Comparison of ENCODE assay signal across 8 cellular contexts in the genomic region with DNA sequence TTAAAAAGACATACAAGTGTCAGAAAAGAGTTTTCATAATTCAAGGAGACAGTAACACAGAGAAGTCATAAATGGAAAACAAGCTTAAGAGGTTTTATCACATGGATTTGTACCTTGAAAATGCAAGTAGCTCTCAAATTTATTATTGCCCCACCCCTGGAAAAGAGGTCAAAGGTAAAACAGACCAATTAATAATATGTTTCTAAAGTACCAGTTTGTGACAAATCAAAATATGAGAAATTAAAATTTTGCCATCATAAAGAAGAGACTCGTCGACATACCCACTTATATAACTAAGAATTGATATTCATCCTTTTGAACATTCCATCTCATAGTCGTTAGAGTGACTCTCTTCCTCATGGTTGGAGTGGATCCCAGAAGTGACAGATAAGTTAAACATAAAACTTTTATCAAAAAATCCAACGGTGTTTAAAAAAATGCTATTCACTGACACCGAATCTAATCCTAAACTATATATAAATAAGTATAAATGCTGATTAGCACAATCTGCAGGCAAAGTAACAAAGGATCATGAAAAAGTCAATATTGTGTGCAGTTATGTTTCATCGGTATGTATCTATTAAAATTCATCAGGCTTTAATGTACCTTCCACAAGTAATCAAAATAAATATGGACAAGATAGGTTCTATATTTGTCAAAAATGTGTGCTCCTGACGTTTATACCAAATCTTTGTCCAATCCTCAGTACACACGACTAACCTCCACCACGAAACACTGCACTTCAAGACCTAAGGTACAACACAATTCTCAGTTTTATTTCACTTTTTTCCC. TPM values are rescaled to one million over a fixed set of nuclear protein-coding genes. Genes with fewer than 3 reads are reported as not detected.
DNase-seq lines count a peak whose midpoint lies in the region; ATAC-seq, FAIRE-seq and TF ChIP-seq lines count a peak whose summit lies in the region.

No MANE protein-coding gene starts in this region.

- POLR2A ChIA-PET in CD4-positive, alpha-beta T cell (lab: Charles Lee) = no interaction called here
- POLR2A ChIA-PET in OCI-LY7 (lab: Charles Lee) (no interaction called here), endothelial cell of umbilical vein (lab: Charles Lee) (interaction anchor here (0.6 kb wide), 1 partner anchor 36 kb away, joined by 4 read pairs; no protein-coding TSS in a partner anchor)

- no peak for ATAC-seq in CD4-positive, alpha-beta T cell (ENCODE audit: poor library complexity)
- ATAC-seq in GM19035 (IDR thresholded peaks at IDR 0.05; ENCODE audit: unreplicated experiment) (no peak), GM19023 (IDR thresholded peaks at IDR 0.05; ENCODE audit: unreplicated experiment) (no peak)

- H3K9me3 Mint-ChIP-seq in CD4-positive, alpha-beta T cell = no peaks in the 10 kb centered on the region

- H2AFZ ChIP-seq in OCI-LY7 (ENCODE audit: low read length) (no peak overlapping the region), endothelial cell of umbilical vein (ENCODE audit: low read depth, low read length) (no peak overlapping the region), neuron (ENCODE audit: low read depth, low read length) (no peak overlapping the region)

- no peak overlapping the region for H3K27ac ChIP-seq in CD4-positive, alpha-beta T cell (ENCODE audit: low read depth, low read length)
- no peak overlapping the region for H3K27ac ChIP-seq in OCI-LY7 (ENCODE audit: low read depth, low read length, poor library complexity, severe bottlenecking)
- H3K27ac ChIP-seq in endothelial cell of umbilical vein (ENCODE audit: insufficient read depth, low read depth, low read length) = peak overlapping the region; percentile 92

- peaks cover 67% of the 10 kb centered on the region for H3K79me2 ChIP-seq in OCI-LY7 (ENCODE audit: insufficient read depth, low read depth, low read length)
- peaks cover 71% of the 10 kb centered on the region for H3K79me2 ChIP-seq in endothelial cell of umbilical vein (ENCODE audit: control insufficient read depth, insufficient read depth, low read length)

- no peak for TF ChIP-seq CTCF in CD4-positive, alpha-beta T cell (IDR thresholded peaks at IDR 0.05)
- TF ChIP-seq CTCF in OCI-LY7 (conservative IDR thresholded peaks at IDR 0.05; ENCODE audit: low read length) = no peak
- TF ChIP-seq CTCF in endothelial cell of umbilical vein (IDR thresholded peaks at IDR 0.05; ENCODE audit: extremely low read depth in 1 of 2, insufficient read depth in 1 of 2, low read depth in 1 of 2, low read length in 2 of 2) = no peak

- BruUV-seq in OCI-LY7 (replicated peaks; lab: Mats Ljungman, UMichigan) (TSS peak; percentile 45), endothelial cell of umbilical vein (replicated peaks; lab: Mats Ljungman, UMichigan) (no TSS peak)

- dilution Hi-C loops in endothelial cell of umbilical vein (cut with MboI; ENCODE audit: extremely low pct_ligation_motif_present, low sequenced_read_pairs) = no loop called here

- no peak for TF ChIP-seq POLR2A in endothelial cell of umbilical vein (IDR thresholded peaks at IDR 0.05; ENCODE audit: low read depth, low read length)

- no peak overlapping the region for H3K27ac Mint-ChIP-seq in CD4-positive, alpha-beta T cell

- H3K4me3 ChIP-seq in OCI-LY7 (ENCODE audit: low read depth, low read length, poor library complexity, severe bottlenecking) (peak overlapping the region; percentile 90), endothelial cell of umbilical vein (replicated peaks in 1 of 3; ENCODE audit: insufficient read depth in 1 of 3, low read depth in 1 of 3, low read length in 3 of 3) (peak overlapping the region; percentile 57 to 91 (median 76)), neuron (ENCODE audit: low read length) (peak overlapping the region; percentile 81)

- H4K20me1 ChIP-seq in OCI-LY7 (ENCODE audit: insufficient read depth, low read length) (peaks cover 38% of the 10 kb centered on the region), endothelial cell of umbilical vein (replicated peaks; ENCODE audit: control insufficient read depth, extremely low read depth, insufficient read depth, low read length) (peaks cover 5% of the 10 kb centered on the region)

- H3K9ac ChIP-seq in endothelial cell of umbilical vein (replicated peaks; ENCODE audit: extremely low read depth, insufficient read depth, low read length) = peak overlapping the region; percentile 93

- H3K9me1 ChIP-seq in endothelial cell of umbilical vein (replicated peaks; ENCODE audit: control insufficient read depth, extremely low read depth, insufficient read depth, low read length) = no peaks in the 10 kb centered on the region

- no peaks in the 10 kb centered on the region for H3K9me2 ChIP-seq in OCI-LY7 (ENCODE audit: insufficient read depth, low read length)

- H3K4me1 Mint-ChIP-seq in CD4-positive, alpha-beta T cell (ENCODE audit: low read depth) = peaks cover 34% of the 10 kb centered on the region

- intact Hi-C loops in CD4-positive, alpha-beta T cell (cut with DNase I, micrococcal nuclease) = loop anchor here in 1 of 2 experiments (5.0 kb wide), 1 partner anchor 128 kb away; a partner anchor contains a TSS
- intact Hi-C loops in OCI-LY7 (cut with micrococcal nuclease; ENCODE audit: unreplicated experiment) = no loop called here
- intact Hi-C loops in endothelial cell of umbilical vein (cut with micrococcal nuclease) = no loop called here

- peak overlapping the region; percentile 47 for H3K4me3 Mint-ChIP-seq in CD4-positive, alpha-beta T cell

- H3K4me2 ChIP-seq in OCI-LY7 (ENCODE audit: low read length) (peak overlapping the region; percentile 79), endothelial cell of umbilical vein (ENCODE audit: insufficient read depth, low read length) (peak overlapping the region; percentile 99)

- H3K9me3 ChIP-seq in CD4-positive, alpha-beta T cell (ENCODE audit: control insufficient read depth, low read length) = no peaks in the 10 kb centered on the region
- no peaks in the 10 kb centered on the region for H3K9me3 ChIP-seq in OCI-LY7 (ENCODE audit: low read length)
- H3K9me3 ChIP-seq in endothelial cell of umbilical vein (replicated peaks; ENCODE audit: control insufficient read depth, insufficient read depth, low read length) = no peaks in the 10 kb centered on the region
- H3K9me3 ChIP-seq in neuron (ENCODE audit: low read length) = no peaks in the 10 kb centered on the region

- no peaks in the 10 kb centered on the region for H3K27me3 ChIP-seq in CD4-positive, alpha-beta T cell (ENCODE audit: control insufficient read depth, insufficient read depth, low read length)
- H3K27me3 ChIP-seq in endothelial cell of umbilical vein (ENCODE audit: control insufficient read depth in 2 of 2, insufficient read depth in 2 of 2, low read length in 2 of 2) = no peaks in the 10 kb centered on the region
- no peaks in the 10 kb centered on the region for H3K27me3 ChIP-seq in neuron (ENCODE audit: insufficient read depth, low read length)

- DNase-seq in CD4-positive, alpha-beta T cell = no peak
- DNase-seq in OCI-LY7 (ENCODE audit: low spot score) (no peak), endothelial cell of umbilical vein (ENCODE audit: low read depth, low spot score) (peak; percentile 32), NCI-H774 (lab: John Stamatoyannopoulos, UW) (no peak), HK-2 (ENCODE audit: unreplicated experiment) (no peak)

- CTCF ChIA-PET in CD4-positive, alpha-beta T cell (lab: Charles Lee) = no interaction called here
- CTCF ChIA-PET in OCI-LY7 (lab: Charles Lee; ENCODE audit: unreplicated experiment) = no interaction called here
- CTCF ChIA-PET in endothelial cell of umbilical vein (lab: Charles Lee) = interaction anchor here (0.7 kb wide), 1 partner anchor 37 kb away, joined by 4 read pairs; no protein-coding TSS in a partner anchor

- H3K4me1 ChIP-seq in OCI-LY7 (ENCODE audit: insufficient read depth, low read length, poor library complexity, severe bottlenecking) (peaks cover 50% of the 10 kb centered on the region), endothelial cell of umbilical vein (ENCODE audit: control insufficient read depth, extremely low read depth, insufficient read depth, low read length) (peaks cover 37% of the 10 kb centered on the region), neuron (ENCODE audit: insufficient read depth, low read length) (peaks cover 15% of the 10 kb centered on the region)

- FAIRE-seq in endothelial cell of umbilical vein (lab: Jason Lieb, UNC) = peak; percentile 26

- H3K27me3 Mint-ChIP-seq in CD4-positive, alpha-beta T cell = no peaks in the 10 kb centered on the region

- peaks cover 14% of the 10 kb centered on the region; the same call in 1 of the 2 replicates for H3K36me3 ChIP-seq in OCI-LY7 (ENCODE audit: insufficient read depth, low read length)
- no peaks in the 10 kb centered on the region for H3K36me3 ChIP-seq in endothelial cell of umbilical vein (ENCODE audit: control insufficient read depth in 2 of 2, extremely low read depth in 1 of 2, insufficient read depth in 2 of 2, low read length in 2 of 2)
- H3K36me3 ChIP-seq in neuron (ENCODE audit: insufficient read depth, low read length) = no peaks in the 10 kb centered on the region

- no peaks in the 10 kb centered on the region for H3K36me3 Mint-ChIP-seq in CD4-positive, alpha-beta T cell (ENCODE audit: low read depth)

TF ChIP-seq in endothelial cell of umbilical vein, 7 proteins besides CTCF, POLR2A, EP300 and RAD21 (continues in another document):
- TF ChIP-seq POLR2AphosphoS5 (IDR thresholded peaks at IDR 0.05; ENCODE audit: insufficient read depth, low read depth, low read length) = no peak
- TF ChIP-seq, protein P1, sequence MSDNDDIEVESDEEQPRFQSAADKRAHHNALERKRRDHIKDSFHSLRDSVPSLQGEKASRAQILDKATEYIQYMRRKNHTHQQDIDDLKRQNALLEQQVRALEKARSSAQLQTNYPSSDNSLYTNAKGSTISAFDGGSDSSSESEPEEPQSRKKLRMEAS (IDR thresholded peaks at IDR 0.05; ENCODE audit: insufficient read depth, insufficient read length) = no peak
- TF ChIP-seq GATA2 (IDR thresholded peaks at IDR 0.05; ENCODE audit: insufficient read depth, insufficient read length, low read depth, low read length) = no peak
- TF ChIP-seq MYC (IDR thresholded peaks at IDR 0.05; ENCODE audit: low read depth, low read length) = no peak
- TF ChIP-seq EZH2 (IDR thresholded peaks at IDR 0.05; ENCODE audit: borderline replicate concordance, low read depth, low read length, severe bottlenecking) = no peak
- no peak for TF ChIP-seq JUN (IDR thresholded peaks at IDR 0.05; ENCODE audit: borderline replicate concordance, insufficient read depth, insufficient read length, low read depth)

RNA-seq across cellular contexts. Expression of a gene that starts 2.3 kb away (rescaled TPM):
- total RNA-seq in CD4-positive, alpha-beta T cell = 1 to 10 TPM; 6.7 to 7.4 TPM
- total RNA-seq in OCI-LY7 (2014; rRNA removed; shearing (Covaris generic)) = 74.7 and 76.3 TPM in 2 replicates
- 127 and 148 TPM in 2 replicates for total RNA-seq in OCI-LY7 (2022)
- 212 and 240 TPM in 2 replicates for total RNA-seq in endothelial cell of umbilical vein
- 143 and 150 TPM in 2 replicates for polyA plus RNA-seq in endothelial cell of umbilical vein
- polyA plus RNA-seq in endothelial cell of umbilical vein (2011; cell fraction: cytosol; rRNA removed) = 131 and 149 TPM in 2 replicates
- polyA plus RNA-seq in endothelial cell of umbilical vein (2011; cell fraction: nucleus; rRNA removed) = 163 and 178 TPM in 2 replicates
- 145 and 176 TPM in 2 replicates for polyA plus RNA-seq in endothelial cell of umbilical vein (2012)
- 782 and 791 TPM in 2 replicates for polyA minus RNA-seq in endothelial cell of umbilical vein
- polyA minus RNA-seq in endothelial cell of umbilical vein (2011; cell fraction: cytosol; rRNA and poly(A)+ RNA removed) = 102 TPM
- polyA minus RNA-seq in endothelial cell of umbilical vein (2011; cell fraction: nucleus; rRNA and poly(A)+ RNA removed) = 208 and 281 TPM in 2 replicates

Comparison
In these comparisons a context has a peak if more than half of its experiments do, and no peak if none do; other contexts are left out.
1. RNA of a gene that starts 2.3 kb away (total RNA-seq): 212 to 240 TPM in endothelial cell of umbilical vein and 74.7 to 148 TPM in OCI-LY7; 6.7 to 7.4 TPM in CD4-positive, alpha-beta T cell; every median in the first group is over 4 times any median in the second.
2. Peak in every context shown above with its lines, with median percentiles within 50 percentile points of each other: H3K4me3 ChIP-seq.